In genomic region chr12:12024958-12025682, GRCh38 we compare ENCODE assay signal across 1 cellular context.
TF ChIP-seq lines count a peak whose summit lies in the region.

No MANE protein-coding gene starts in this region.

TF ChIP-seq in GM12878, 131 proteins besides CTCF, POLR2A, EP300 and RAD21 (continued from another document and continues in another):
- TF ChIP-seq HSF1 (IDR thresholded peaks at IDR 0.05; ENCODE audit: low read depth, low read length) (no peak), CHD4 (IDR thresholded peaks at IDR 0.05) (no peak), JUND (IDR thresholded peaks at IDR 0.05; ENCODE audit: low read depth, low read length) (no peak), FOS (IDR thresholded peaks at IDR 0.05; ENCODE audit: borderline replicate concordance, extremely low read depth, insufficient read length) (no peak), KLF5 (IDR thresholded peaks at IDR 0.05; ENCODE audit: partially characterized antibody) (peak; percentile 80), ESRRA (IDR thresholded peaks at IDR 0.05; ENCODE audit: low read length) (no peak), SREBF1 (IDR thresholded peaks at IDR 0.05; ENCODE audit: low read length) (no peak), ATF2 (IDR thresholded peaks at IDR 0.05; ENCODE audit: low read length) (peak; percentile 66), BHLHE40 (IDR thresholded peaks at IDR 0.05; ENCODE audit: borderline replicate concordance in 1 of 2, low read depth in 2 of 2, low read length in 1 of 2) (peak; percentile 75 to 81), TCF7 (IDR thresholded peaks at IDR 0.05; ENCODE audit: borderline replicate concordance) (no peak), SMC3 (IDR thresholded peaks at IDR 0.05; ENCODE audit: borderline replicate concordance, low read length) (no peak; the same call in 1 of the 2 replicates), POLR2AphosphoS5 (IDR thresholded peaks at IDR 0.05; ENCODE audit: low read length) (peak; percentile 67; the same call in 1 of the 2 replicates), ZNF384 (IDR thresholded peaks at IDR 0.05; ENCODE audit: borderline replicate concordance, low read depth, low read length) (no peak), MXI1 (IDR thresholded peaks at IDR 0.05; ENCODE audit: low read depth, low read length) (no peak), ATF3 (IDR thresholded peaks at IDR 0.05; ENCODE audit: borderline replicate concordance, extremely low read depth, low read depth, low read length) (no peak), ZBTB11 (CRISPR knock-in tag; IDR thresholded peaks at IDR 0.05) (no peak), MLLT1 (IDR thresholded peaks at IDR 0.05) (peak; percentile 87), EZH2 (IDR thresholded peaks at IDR 0.05; ENCODE audit: borderline replicate concordance, control insufficient read depth, low read depth, low read length) (no peak), ZBED1 (IDR thresholded peaks at IDR 0.05; ENCODE audit: borderline replicate concordance) (no peak; the same call in 1 of the 2 replicates), GATAD2B (conservative IDR thresholded peaks at IDR 0.05; ENCODE audit: low read depth) (peak; percentile 82), SUPT20H (IDR thresholded peaks at IDR 0.05; ENCODE audit: borderline replicate concordance, control insufficient read depth, low read depth, low read length) (no peak), USF2 (IDR thresholded peaks at IDR 0.05; ENCODE audit: borderline replicate concordance, low read depth, low read length) (no peak), MAX (IDR thresholded peaks at IDR 0.05; ENCODE audit: low read depth, low read length) (peak; percentile 55; the same call in 1 of the 2 replicates), POLR2AphosphoS2 (IDR thresholded peaks at IDR 0.05; ENCODE audit: low read depth, low read length) (no peak), MYC (IDR thresholded peaks at IDR 0.05; ENCODE audit: insufficient read depth, insufficient read length, insufficient replicate concordance, low read length, severe bottlenecking) (no peak), SRF (IDR thresholded peaks at IDR 0.05; ENCODE audit: low read depth in 2 of 2, low read length in 2 of 2) (peak; percentile 73 to 89), RAD51 (IDR thresholded peaks at IDR 0.05) (no peak), IRF3 (IDR thresholded peaks at IDR 0.05) (no peak), MYB (IDR thresholded peaks at IDR 0.05; ENCODE audit: borderline replicate concordance, low read depth, low read length) (no peak), EED (IDR thresholded peaks at IDR 0.05; ENCODE audit: low read depth) (peak; percentile 97), E2F8 (IDR thresholded peaks at IDR 0.05; ENCODE audit: low read depth, partially characterized antibody) (no peak), MTA2 (IDR thresholded peaks at IDR 0.05; ENCODE audit: low read depth) (peak; percentile 93), PBX3 (IDR thresholded peaks at IDR 0.05; ENCODE audit: insufficient replicate concordance, low read depth, low read length) (no peak), TBL1XR1 (IDR thresholded peaks at IDR 0.05; ENCODE audit: low read depth, low read length) (peak; percentile 83), HDAC2 (IDR thresholded peaks at IDR 0.05) (no peak), NFIC (IDR thresholded peaks at IDR 0.05; ENCODE audit: low read depth, low read length) (peak; percentile 91), CBX5 (IDR thresholded peaks at IDR 0.05; ENCODE audit: low read depth) (no peak; the same call in 1 of the 2 replicates), PAX5 (IDR thresholded peaks at IDR 0.05; ENCODE audit: borderline replicate concordance, low read depth, low read length) (peak; percentile 83), GABPA (IDR thresholded peaks at IDR 0.05; ENCODE audit: low read depth) (no peak), SIX5 (IDR thresholded peaks at IDR 0.05; ENCODE audit: low read depth, low read length, severe bottlenecking) (no peak), FOXK2 (IDR thresholded peaks at IDR 0.05) (no peak), ZZZ3 (IDR thresholded peaks at IDR 0.05; ENCODE audit: control insufficient read depth, insufficient read length, low read depth) (no peak), CREM (IDR thresholded peaks at IDR 0.05; ENCODE audit: low read depth) (peak; percentile 81), IRF5 (IDR thresholded peaks at IDR 0.05; ENCODE audit: borderline replicate concordance) (no peak; the same call in 1 of the 2 replicates)
